ENCODE assay signal across 33 cellular contexts in genomic region chr20:13878600-13878999, GRCh38.
"Had no signal": no experiment of that assay in that cellular context is flagged by ENCODE, and none has a peak within 500 bp of the region (broad histone marks: within the 10 kb centered on the region; RNA-seq: fewer than 3 reads in every experiment).

No MANE protein-coding gene starts in this region.

- H3K4me1 ChIP-seq: Peyer's patch, SJSA1 had no signal

- H3K27ac Mint-ChIP-seq: activated CD4-positive, alpha-beta memory T cell treated with anti-CD3 and anti-CD28 coated beads, Interleukin-2, amount 10 ng/mL, durations not matched to agents 7 days and 5 days; activated CD8-positive, alpha-beta memory T cell treated with anti-CD3 and anti-CD28 coated beads, Interleukin-2, amount 10 ng/mL, durations not matched to agents 7 days and 5 days; activated naive CD4-positive, alpha-beta T cell treated with anti-CD3 and anti-CD28 coated beads, Interleukin-2, amount 10 ng/mL, durations not matched to agents 7 days and 5 days; activated naive CD8-positive, alpha-beta T cell treated with anti-CD3 and anti-CD28 coated beads for 36 hours had no signal

- DNase-seq: activated CD4-positive, alpha-beta memory T cell treated with anti-CD3 and anti-CD28 coated beads, Interleukin-2, amount 10 ng/mL, durations not matched to agents 7 days and 5 days; activated CD4-positive, alpha-beta T cell treated with anti-CD3 and anti-CD28 coated beads for 1 hour; activated CD4-positive, alpha-beta T cell treated with anti-CD3 and anti-CD28 coated beads for 48 hours; activated CD4-positive, CD25-positive, alpha-beta regulatory T cell; activated CD8-positive, alpha-beta memory T cell treated with anti-CD3 and anti-CD28 coated beads for 24 hours; activated CD8-positive, alpha-beta memory T cell treated with anti-CD3 and anti-CD28 coated beads, Interleukin-2, amount 10 ng/mL, durations not matched to agents 7 days and 5 days; activated CD8-positive, alpha-beta memory T cell treated with anti-CD3 and anti-CD28 coated beads, Interleukin-2, amount 50 U/mL, for 48 hours; activated effector memory CD4-positive, alpha-beta T cell treated with Interleukin-2 at 50 U/mL for 16 hours; activated naive CD4-positive, alpha-beta T cell treated with anti-CD3 and anti-CD28 coated beads, Interleukin-2, amount 10 ng/mL, durations not matched to agents 7 days and 5 days; activated naive CD8-positive, alpha-beta T cell treated with anti-CD3 and anti-CD28 coated beads for 36 hours; activated T-cell treated with anti-CD3 and anti-CD28 coated beads, Interleukin-2, amount 50 U/mL, for 48 hours; amniotic stem cell; aorta; brain microvascular endothelial cell; Karpas-422; NCI-H1105; NCI-H1417 treated with DMSO at 0.1 percent for 48 hours; NCI-H187 treated with DMSO at 0.1 percent for 48 hours; NCI-H2081 treated with DMSO at 0.1 percent for 48 hours; NCI-H226; NCI-H446 treated with DMSO at 0.1 percent for 48 hours; NCI-H524 treated with DMSO at 0.1 percent for 48 hours; Peyer's patch; RPMI8226; SHP77 treated with DMSO at 0.1 percent for 48 hours; SW 1271; T-helper 1 cell; T-helper 2 cell; T-helper 9 cell; WERI-Rb-1 had no signal

- H3K27me3 ChIP-seq: brain microvascular endothelial cell, cardiac muscle cell, Peyer's patch, SJSA1 had no signal

- H3K9me3 ChIP-seq: Peyer's patch, SJSA1 had no signal

- ATAC-seq: activated CD8-positive, alpha-beta memory T cell treated with anti-CD3 and anti-CD28 coated beads, Interleukin-2, amount 10 ng/mL, durations not matched to agents 7 days and 5 days had no signal

- H3K4me3 Mint-ChIP-seq: activated CD4-positive, alpha-beta memory T cell treated with anti-CD3 and anti-CD28 coated beads, Interleukin-2, amount 10 ng/mL, durations not matched to agents 7 days and 5 days; activated CD8-positive, alpha-beta memory T cell treated with anti-CD3 and anti-CD28 coated beads, Interleukin-2, amount 10 ng/mL, durations not matched to agents 7 days and 5 days; activated naive CD4-positive, alpha-beta T cell treated with anti-CD3 and anti-CD28 coated beads, Interleukin-2, amount 10 ng/mL, durations not matched to agents 7 days and 5 days; activated naive CD8-positive, alpha-beta T cell treated with anti-CD3 and anti-CD28 coated beads for 36 hours; central memory CD8-positive, alpha-beta T cell had no signal

- H3K4me3 ChIP-seq: cardiac muscle cell, Peyer's patch, SJSA1 had no signal

- H3K36me3 Mint-ChIP-seq: activated CD8-positive, alpha-beta memory T cell treated with anti-CD3 and anti-CD28 coated beads, Interleukin-2, amount 10 ng/mL, durations not matched to agents 7 days and 5 days; activated naive CD4-positive, alpha-beta T cell treated with anti-CD3 and anti-CD28 coated beads, Interleukin-2, amount 10 ng/mL, durations not matched to agents 7 days and 5 days; activated naive CD8-positive, alpha-beta T cell treated with anti-CD3 and anti-CD28 coated beads for 36 hours had no signal

- H3K9me3 Mint-ChIP-seq: activated CD4-positive, alpha-beta memory T cell treated with anti-CD3 and anti-CD28 coated beads, Interleukin-2, amount 10 ng/mL, durations not matched to agents 7 days and 5 days; activated naive CD4-positive, alpha-beta T cell treated with anti-CD3 and anti-CD28 coated beads, Interleukin-2, amount 10 ng/mL, durations not matched to agents 7 days and 5 days; activated naive CD8-positive, alpha-beta T cell treated with anti-CD3 and anti-CD28 coated beads for 36 hours; central memory CD8-positive, alpha-beta T cell had no signal

- H3K36me3 ChIP-seq: brain microvascular endothelial cell, cardiac muscle cell, Peyer's patch, SJSA1, WERI-Rb-1 had no signal

- H3K27me3 Mint-ChIP-seq: activated CD8-positive, alpha-beta memory T cell treated with anti-CD3 and anti-CD28 coated beads, Interleukin-2, amount 10 ng/mL, durations not matched to agents 7 days and 5 days; activated naive CD4-positive, alpha-beta T cell treated with anti-CD3 and anti-CD28 coated beads, Interleukin-2, amount 10 ng/mL, durations not matched to agents 7 days and 5 days; central memory CD8-positive, alpha-beta T cell had no signal

- H3K27ac ChIP-seq: brain microvascular endothelial cell, cardiac muscle cell, SJSA1, WERI-Rb-1 had no signal

- H3K4me1 Mint-ChIP-seq: activated CD4-positive, alpha-beta memory T cell treated with anti-CD3 and anti-CD28 coated beads, Interleukin-2, amount 10 ng/mL, durations not matched to agents 7 days and 5 days; activated CD8-positive, alpha-beta memory T cell treated with anti-CD3 and anti-CD28 coated beads, Interleukin-2, amount 10 ng/mL, durations not matched to agents 7 days and 5 days; activated naive CD4-positive, alpha-beta T cell treated with anti-CD3 and anti-CD28 coated beads, Interleukin-2, amount 10 ng/mL, durations not matched to agents 7 days and 5 days; activated naive CD8-positive, alpha-beta T cell treated with anti-CD3 and anti-CD28 coated beads for 36 hours; central memory CD8-positive, alpha-beta T cell had no signal
